Comparison of ENCODE assay signal across 7 cellular contexts in genomic region chr17:17781591-17782424, GRCh38. TPM values are rescaled to one million over a fixed set of nuclear protein-coding genes. Genes with fewer than 3 reads are reported as not detected.
A peak's percentile ranks its signal among the peaks of the same experiment; 100 is the strongest.
DNase-seq lines count a peak whose midpoint lies in the region; ATAC-seq, FAIRE-seq and TF ChIP-seq lines count a peak whose summit lies in the region.

No MANE protein-coding gene starts in this region.

- TF ChIP-seq POLR2A in GM12891 (IDR thresholded peaks at IDR 0.05; ENCODE audit: low read depth, low read length) (no peak), vagina (IDR thresholded peaks at IDR 0.05) (no peak)

- peaks cover 13 to 16% of the 10 kb centered on the region in 2 donors for H3K4me1 Mint-ChIP-seq in natural killer cell treated with Interleukin-12 subunit alpha and Interleukin-12 subunit beta and Interleukin-15 and Interleukin-18, amount 100 ng/mL, for 72 hours (ENCODE audit: low read depth in 2 of 2)

- no peaks in the 10 kb centered on the region for H3K9me3 Mint-ChIP-seq in natural killer cell treated with Interleukin-12 subunit alpha and Interleukin-12 subunit beta and Interleukin-15 and Interleukin-18, amount 100 ng/mL, for 72 hours

- TF ChIP-seq CTCF in fibroblast of villous mesenchyme (IDR thresholded peaks at IDR 0.05; ENCODE audit: insufficient read depth, low read depth, low read length) (no peak), vagina (IDR thresholded peaks at IDR 0.05) (no peak)

- no peaks in the 10 kb centered on the region for H3K27me3 ChIP-seq in vagina

- H3K27me3 Mint-ChIP-seq in natural killer cell treated with Interleukin-12 subunit alpha and Interleukin-12 subunit beta and Interleukin-15 and Interleukin-18, amount 100 ng/mL, for 72 hours = peaks cover 0 to 3% of the 10 kb centered on the region in 2 donors

- H3K4me1 ChIP-seq in vagina = peaks cover 72% of the 10 kb centered on the region

- peak overlapping the region; percentile 97 for H3K27ac ChIP-seq in vagina

- intact Hi-C loops in vagina (cut with DNase I) = loop anchor here (2.0 kb wide), 1 partner anchor 83 kb away; no protein-coding TSS in a partner anchor

- peak; percentile 50 for FAIRE-seq in GM12891 (lab: Jason Lieb, UNC)

- ATAC-seq in natural killer cell treated with Interleukin-12 subunit alpha and Interleukin-12 subunit beta and Interleukin-15 and Interleukin-18, amount 100 ng/mL, for 72 hours = peak; percentile 36 to 64
- no peak for ATAC-seq in GM21381 (IDR thresholded peaks at IDR 0.05; ENCODE audit: unreplicated experiment)

- H3K4me3 Mint-ChIP-seq in natural killer cell treated with Interleukin-12 subunit alpha and Interleukin-12 subunit beta and Interleukin-15 and Interleukin-18, amount 100 ng/mL, for 72 hours = peak overlapping the region; percentile 47

- H3K36me3 Mint-ChIP-seq in natural killer cell treated with Interleukin-12 subunit alpha and Interleukin-12 subunit beta and Interleukin-15 and Interleukin-18, amount 100 ng/mL, for 72 hours = no peaks in the 10 kb centered on the region

- H3K9me3 ChIP-seq in vagina = no peaks in the 10 kb centered on the region

- DNase-seq in GM12891 (ENCODE audit: insufficient read length, low spot score) (no peak), NCI-H2227 treated with DMSO at 0.1 percent for 48 hours (lab: John Stamatoyannopoulos, UW) (peak; percentile 48), fibroblast of villous mesenchyme (ENCODE audit: low read depth) (peak; percentile 65), vagina (ENCODE audit: extremely low spot score in 2 of 2) (no peak)
- DNase-seq in activated effector memory CD4-positive, alpha-beta T cell treated with Interleukin-2 at 50 U/mL for 16 hours = peak; percentile 1
- DNase-seq in natural killer cell treated with Interleukin-12 subunit alpha and Interleukin-12 subunit beta and Interleukin-15 and Interleukin-18, amount 100 ng/mL, for 72 hours (ENCODE audit: low spot score) = no peak

- peak overlapping the region; percentile 50 for H3K4me3 ChIP-seq in fibroblast of villous mesenchyme (ENCODE audit: low read depth, low read length)
- peak overlapping the region; percentile 52 to 55 for H3K4me3 ChIP-seq in vagina

- no peaks in the 10 kb centered on the region for H3K36me3 ChIP-seq in vagina

- no peak overlapping the region for H3K27ac Mint-ChIP-seq in natural killer cell treated with Interleukin-12 subunit alpha and Interleukin-12 subunit beta and Interleukin-15 and Interleukin-18, amount 100 ng/mL, for 72 hours

TF ChIP-seq in GM12891, 5 proteins besides CTCF, POLR2A, EP300 and RAD21:
- TF ChIP-seq POLR2AphosphoS5 (IDR thresholded peaks at IDR 0.05; ENCODE audit: low read depth, low read length) = no peak
- no peak for TF ChIP-seq POU2F2 (IDR thresholded peaks at IDR 0.05; ENCODE audit: low read depth, low read length)
- no peak for TF ChIP-seq PAX5 (IDR thresholded peaks at IDR 0.05; ENCODE audit: insufficient read depth, low read length, severe bottlenecking)
- no peak for TF ChIP-seq SPI1 (IDR thresholded peaks at IDR 0.05; ENCODE audit: low read depth, low read length)
- no peak for TF ChIP-seq TAF1 (IDR thresholded peaks at IDR 0.05; ENCODE audit: low read depth, low read length)
TF ChIP-seq in GM12891: peak in this region for 0.

RNA-seq across cellular contexts. Expression of gene SREBF1, which starts 55.0 kb away (rescaled TPM):
- polyA plus RNA-seq in GM12891 (2012; ENCODE audit: low read depth, missing spikeins) = 16.7 TPM
- 92.0 and 128 TPM in 2 replicates for total RNA-seq in fibroblast of villous mesenchyme
- total RNA-seq in natural killer cell treated with Interleukin-12 subunit alpha and Interleukin-12 subunit beta and Interleukin-15 and Interleukin-18, amount 100 ng/mL, for 72 hours = 10 to 100 TPM; 55.8 to 73.5 TPM
- total RNA-seq in vagina = 84.0 TPM

Comparison
In these comparisons a context has a peak if more than half of its experiments do, and no peak if none do; other contexts are left out.
1. DNase-seq: peak in NCI-H2227 treated with DMSO at 0.1 percent for 48 hours (single experiment), activated effector memory CD4-positive, alpha-beta T cell treated with Interleukin-2 at 50 U/mL for 16 hours (single experiment) and fibroblast of villous mesenchyme (single experiment); none in GM12891 (single experiment), natural killer cell treated with Interleukin-12 subunit alpha and Interleukin-12 subunit beta and Interleukin-15 and Interleukin-18, amount 100 ng/mL, for 72 hours (single experiment) and vagina (0 of 2).